20 cellular contexts compared by ENCODE assay signal in the genomic region with DNA sequence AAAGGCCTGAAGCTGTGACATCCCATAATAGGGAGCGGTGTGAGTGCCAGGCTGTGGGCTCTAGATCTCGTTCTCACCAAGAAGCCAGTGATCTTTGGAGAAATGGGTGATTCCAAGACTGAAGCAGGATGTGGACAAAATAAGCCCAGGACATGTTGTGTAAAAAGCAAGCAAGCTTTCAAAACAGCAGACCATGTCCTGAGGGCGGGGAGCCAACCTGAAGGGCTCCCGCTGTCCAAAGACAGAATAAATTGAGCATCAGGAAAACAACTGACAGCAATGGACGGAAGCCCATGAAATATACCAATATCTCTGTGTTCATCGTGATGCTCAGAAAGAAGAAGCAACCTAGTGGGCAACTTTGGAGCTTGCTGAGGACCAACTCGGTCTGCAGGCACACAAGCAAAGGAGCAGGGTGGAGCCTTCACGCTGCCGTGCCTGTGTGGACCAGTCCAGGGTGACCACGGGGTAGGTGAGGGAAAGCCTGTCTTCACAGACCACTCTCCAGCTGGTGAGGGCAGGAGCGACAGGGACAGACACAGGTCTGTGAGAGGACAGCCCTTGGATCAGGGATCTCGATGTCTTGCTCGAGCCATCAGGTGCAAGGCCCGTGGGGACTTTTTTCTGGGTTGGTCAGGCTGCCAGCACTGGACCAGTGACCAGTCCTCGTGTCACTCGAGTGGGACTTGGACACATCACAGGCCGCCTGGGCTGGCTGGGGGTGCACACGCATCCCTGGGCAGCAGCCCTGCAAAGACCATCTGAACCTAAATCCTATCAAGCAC. TPM values are rescaled to one million over a fixed set of nuclear protein-coding genes. Genes with fewer than 3 reads are reported as not detected.
DNase-seq lines count a peak whose midpoint lies in the region; ATAC-seq, FAIRE-seq and TF ChIP-seq lines count a peak whose summit lies in the region.
"Had no signal": no experiment of that assay in that cellular context is flagged by ENCODE, and none has a peak within 500 bp of the region (broad histone marks: within the 10 kb centered on the region; RNA-seq: fewer than 3 reads in every experiment).

No MANE protein-coding gene starts in this region.

- H3K27ac Mint-ChIP-seq in activated naive CD4-positive, alpha-beta T cell treated with anti-CD3 and anti-CD28 coated beads for 36 hours, result peak overlapping the region; percentile 24
- peak overlapping the region in 4 of 6 donors; percentile 49 to 71 (median 60) for H3K27ac Mint-ChIP-seq in naive B cell

- H3K4me3 Mint-ChIP-seq in activated naive CD4-positive, alpha-beta T cell treated with anti-CD3 and anti-CD28 coated beads for 36 hours, result no peak overlapping the region
- no peak overlapping the region for H3K4me3 Mint-ChIP-seq in naive B cell

- no peaks in the 10 kb centered on the region for H3K4me1 ChIP-seq in GM12878 (ENCODE audit: control insufficient read depth, insufficient read depth, low read length)
- peaks cover 4 to 12% of the 10 kb centered on the region in 2 donors for H3K4me1 ChIP-seq in thyroid gland
- H3K4me1 ChIP-seq in stomach, result peaks cover 0 to 19% (median 5%) of the 10 kb centered on the region in 4 donors

- H3K4me3 ChIP-seq in GM12878, result no peak overlapping the region
- H3K4me3 ChIP-seq in thyroid gland (replicated peaks in 1 of 3), result no peak overlapping the region
- H3K4me3 ChIP-seq in stomach, result no peak overlapping the region
- H3K4me3 ChIP-seq: lung had no signal

- H3K27ac ChIP-seq in GM12878 (ENCODE audit: control insufficient read depth, insufficient read depth) (no peak overlapping the region), thyroid gland (peak overlapping the region in 2 of 3 donors; percentile 10 to 54), stomach (no peak overlapping the region)

- no peaks in the 10 kb centered on the region for H3K27me3 Mint-ChIP-seq in activated naive CD4-positive, alpha-beta T cell treated with anti-CD3 and anti-CD28 coated beads for 36 hours (ENCODE audit: low read depth)
- no peaks in the 10 kb centered on the region for H3K27me3 Mint-ChIP-seq in naive B cell

- no peaks in the 10 kb centered on the region for H3K79me2 ChIP-seq in GM12878 (ENCODE audit: control insufficient read depth, insufficient read depth, low read length)

- no peak for TF ChIP-seq RAD21 in GM12878 (IDR thresholded peaks at IDR 0.05; ENCODE audit: insufficient read depth, low read depth, low read length)

- H3K36me3 ChIP-seq in GM12878 (ENCODE audit: control insufficient read depth in 2 of 2, insufficient read depth in 2 of 2, low read length in 1 of 2) (no peaks in the 10 kb centered on the region), thyroid gland (peaks cover 2 to 12% of the 10 kb centered on the region in 2 donors), stomach (peaks cover 0 to 22% (median 12%) of the 10 kb centered on the region in 4 donors)

- intact Hi-C loops in activated naive CD4-positive, alpha-beta T cell treated with anti-CD3 and anti-CD28 coated beads for 36 hours (cut with micrococcal nuclease), result no loop called here
- intact Hi-C loops in GM12878 (cut with micrococcal nuclease; ENCODE audit: unreplicated experiment), result loop anchor here (10.0 kb wide), 1 partner anchor 64 kb away; the partner anchor contains the start of gene PASK
- intact Hi-C loops in thyroid gland (cut with DNase I), result no loop called here
- intact Hi-C loops in stomach (cut with DNase I; ENCODE audit: low total_unique reads), result no loop called here

- H3K9me3 ChIP-seq in GM12878 (replicated peaks; ENCODE audit: control insufficient read depth, insufficient read depth, low read length), result no peaks in the 10 kb centered on the region; the same call in 2 of the 3 replicates
- no peaks in the 10 kb centered on the region for H3K9me3 ChIP-seq in thyroid gland
- H3K9me3 ChIP-seq in stomach, result no peaks in the 10 kb centered on the region

- FAIRE-seq in GM12878 (lab: Jason Lieb, UNC), result no peak
- FAIRE-seq: small intestine had no signal

- H3K4me1 Mint-ChIP-seq in activated naive CD4-positive, alpha-beta T cell treated with anti-CD3 and anti-CD28 coated beads for 36 hours (ENCODE audit: low read depth), result peaks cover 7% of the 10 kb centered on the region
- H3K4me1 Mint-ChIP-seq in naive B cell, result peaks cover 11 to 16% (median 15%) of the 10 kb centered on the region in 3 donors

- no peak overlapping the region for H3K4me2 ChIP-seq in GM12878 (ENCODE audit: control insufficient read depth, insufficient read depth)

- SMC1A ChIA-PET in GM12878 (lab: Charles Lee; ENCODE audit: uncharacterized antibody, unreplicated experiment), result interaction anchor here (1.2 kb wide), 1 partner anchor 69 kb away, joined by 4 read pairs; the partner anchor contains the start of gene PASK

- no peaks in the 10 kb centered on the region for H3K9me3 Mint-ChIP-seq in activated naive CD4-positive, alpha-beta T cell treated with anti-CD3 and anti-CD28 coated beads for 36 hours
- peaks cover 0 to 9% (median 4%) of the 10 kb centered on the region in 7 donors for H3K9me3 Mint-ChIP-seq in naive B cell

- H3K27me3 ChIP-seq in GM12878 (replicated peaks in 1 of 2; ENCODE audit: control insufficient read depth in 2 of 2, insufficient read depth in 2 of 2, low read length in 1 of 2) (no peaks in the 10 kb centered on the region), thyroid gland (no peaks in the 10 kb centered on the region), stomach (no peaks in the 10 kb centered on the region)

- in situ Hi-C loops in GM12878 (cut with MboI), result no loop called here

- TF ChIP-seq CTCF in GM12878 (IDR thresholded peaks at IDR 0.05 in 2 of 3, conservative IDR thresholded peaks at IDR 0.05 in 1 of 3; ENCODE audit: control insufficient read depth in 2 of 3, extremely low read depth in 1 of 3, insufficient read depth in 1 of 3, low read depth in 3 of 3, low read length in 3 of 3), result no peak
- no peak for TF ChIP-seq CTCF in thyroid gland (IDR thresholded peaks at IDR 0.05)
- no peak for TF ChIP-seq CTCF in stomach (IDR thresholded peaks at IDR 0.05)

- BruUV-seq in GM12878 (replicated peaks; lab: Mats Ljungman, UMichigan), result no TSS peak

- H2AFZ ChIP-seq in GM12878 (ENCODE audit: control insufficient read depth, low read depth, low read length), result no peak overlapping the region

- ATAC-seq in GM12878 (no peak), naive B cell (ENCODE audit: low read depth in 2 of 2) (no peak)

- no peak for DNase-seq in activated naive CD4-positive, alpha-beta T cell treated with anti-CD3 and anti-CD28 coated beads for 36 hours
- no peak for DNase-seq in activated naive CD4-positive, alpha-beta T cell treated with Interleukin-2 at 50 U/mL for 16 hours
- DNase-seq in GM12878 (ENCODE audit: low read depth, low spot score) (no peak), naive B cell (no peak), thyroid gland (no peak), NCI-H446 treated with DMSO at 0.1 percent for 48 hours (lab: John Stamatoyannopoulos, UW) (no peak), HuH-7.5 (ENCODE audit: low spot score) (no peak), stomach (no peak)
- DNase-seq: amygdala; central memory CD4-positive, alpha-beta T cell; DMS79 treated with DMSO at 0.1 percent for 48 hours; effector memory CD4-positive, alpha-beta T cell; IMR-90; NCI-H1694 treated with DMSO at 0.1 percent for 48 hours; NCI-H774; SHP77 treated with DMSO at 0.1 percent for 48 hours; small intestine; stimulated activated CD4-positive, alpha-beta T cell treated with anti-CD3 and anti-CD28 coated beads, Interleukin-2, amount 100 ng/mL, for 48 hours; substantia nigra had no signal

- WGBS in GM12878 (ENCODE audit: insufficient coverage, insufficient replicate concordance, low lambda C conversion rate, missing lambda C conversion rate), result 89% methylated on average over 18 of the region's 18 CpGs
- WGBS in thyroid gland, 2 donors, result 82 to 85% methylated on average over 9 to 13 of the region's 18 CpGs
- 73 to 77% (median 75%) methylated on average over 16 to 18 of the region's 18 CpGs for WGBS in stomach, 5 donors

- no peak overlapping the region for H3K9ac ChIP-seq in GM12878 (ENCODE audit: control insufficient read depth, insufficient read depth, low read length)

- no peaks in the 10 kb centered on the region for H4K20me1 ChIP-seq in GM12878 (ENCODE audit: control insufficient read depth, insufficient read depth)

- RAD21 ChIA-PET in GM12878 (lab: Charles Lee; ENCODE audit: unreplicated experiment), result no interaction called here

- TF ChIP-seq EP300 in GM12878 (IDR thresholded peaks at IDR 0.05; ENCODE audit: borderline replicate concordance in 1 of 2, control insufficient read depth in 1 of 2, low read depth in 2 of 2, low read length in 2 of 2) (no peak), stomach (IDR thresholded peaks at IDR 0.05) (no peak)

- CTCF ChIA-PET in activated naive CD4-positive, alpha-beta T cell treated with anti-CD3 and anti-CD28 coated beads for 36 hours (lab: Charles Lee), result no interaction called here
- CTCF ChIA-PET in GM12878 (lab: Yijun Ruan, JAX), result no interaction called here

- H3K36me3 Mint-ChIP-seq in activated naive CD4-positive, alpha-beta T cell treated with anti-CD3 and anti-CD28 coated beads for 36 hours (ENCODE audit: low read depth), result peaks cover 11% of the 10 kb centered on the region
- peaks cover 12 to 13% of the 10 kb centered on the region in 2 donors for H3K36me3 Mint-ChIP-seq in naive B cell

- TF ChIP-seq POLR2A in GM12878 (IDR thresholded peaks at IDR 0.05; ENCODE audit: low read depth, low read length) (peak; percentile 27; the same call in 1 of the 2 replicates), thyroid gland (IDR thresholded peaks at IDR 0.05) (no peak), stomach (IDR thresholded peaks at IDR 0.05) (no peak)

- POLR2A ChIA-PET in GM12878 (lab: Charles Lee), result interaction anchor here (0.6 kb wide), 1 partner anchor 24 kb away, joined by 3 read pairs; no protein-coding TSS in a partner anchor

RNA-seq across cellular contexts. Expression of gene MTERF4, which starts 21.5 kb away (rescaled TPM):
- 10 to 100 TPM; 35.0 to 38.6 TPM for total RNA-seq in activated naive CD4-positive, alpha-beta T cell treated with anti-CD3 and anti-CD28 coated beads for 36 hours
- total RNA-seq in GM12878 (2013; cell fraction: nucleolus; rRNA removed), result 339 and 407 TPM in 2 replicates
- total RNA-seq in GM12878 (2014; rRNA removed) (35.5 and 37.5 TPM in 2 replicates), GM12878 (2014; rRNA removed; fragmentation: Illumina TruSeq; extraction: Trizol) (52.0 and 56.3 TPM in 2 replicates), GM12878 (2021) (35.2 and 38.7 TPM in 2 replicates), thyroid gland (100 to 1,000 TPM in 1 of 4 donors, 10 to 100 TPM in 3; 67.8 to 110 (median 91.0) TPM), stomach (10 to 100 TPM in 4 of 5 donors, 1 to 10 TPM in 1; 3.2 to 85.7 (median 40.9) TPM)
- polyA plus RNA-seq in GM12878 (2011; ENCODE audit: low read depth), result 67.1 TPM
- polyA plus RNA-seq in GM12878 (2011; rRNA removed) (63.6 and 66.4 TPM in 2 replicates), GM12878 (2014; fragmentation: Illumina TruSeq; extraction: Trizol) (69.1 and 85.4 TPM in 2 replicates), GM12878 (2014; fragmentation: Nextera tagmentation; extraction: Ambion mirVana) (10 to 100 TPM; 36.7 to 45.0 TPM), GM12878 (2014; rRNA removed) (66.8 and 68.2 TPM in 2 replicates), GM12878 (2016; fragmentation: Nextera tagmentation; extraction: Ambion mirVana) (10 to 100 TPM; 44.7 to 46.0 TPM), naive B cell (ENCODE audit: low read depth in 6 of 6) (10 to 100 TPM; 45.7 to 71.2 (median 58.3) TPM), stomach (10 to 100 TPM; 19.4 to 28.6 (median 24.3) TPM)
- polyA plus RNA-seq in GM12878 (2011; cell fraction: cytosol; rRNA removed), result 46.3 and 47.5 TPM in 2 replicates
- 145 and 152 TPM in 2 replicates for polyA plus RNA-seq in GM12878 (2011; cell fraction: nucleus; rRNA removed)
- polyA plus RNA-seq in GM12878 (2012), result 45.2 and 50.8 TPM in 2 replicates
- 73.9 and 87.6 TPM in 2 replicates for polyA minus RNA-seq in GM12878 (2011; rRNA and poly(A)+ RNA removed)
- polyA minus RNA-seq in GM12878 (2011; cell fraction: cytosol; rRNA and poly(A)+ RNA removed), result 16.7 and 18.6 TPM in 2 replicates
- polyA minus RNA-seq in GM12878 (2011; cell fraction: nucleus; rRNA and poly(A)+ RNA removed), result 44.0 and 60.1 TPM in 2 replicates

Comparison
In these comparisons a context has a peak if more than half of its experiments do, and no peak if none do; other contexts are left out.
1. H3K27ac ChIP-seq: peak in thyroid gland (2 of 3); none in GM12878 (single experiment) and stomach (0 of 5).